Comparison of ENCODE assay signal across 26 cellular contexts in genomic region chr9:94685359-94685758, GRCh38. TPM values are rescaled to one million over a fixed set of nuclear protein-coding genes. Genes with fewer than 3 reads are reported as not detected.
A peak's percentile ranks its signal among the peaks of the same experiment; 100 is the strongest.
DNase-seq lines count a peak whose midpoint lies in the region; ATAC-seq, FAIRE-seq and TF ChIP-seq lines count a peak whose summit lies in the region.
"Had no signal": no experiment of that assay in that cellular context is flagged by ENCODE, and none has a peak within 500 bp of the region (broad histone marks: within the 10 kb centered on the region; RNA-seq: fewer than 3 reads in every experiment).

No MANE protein-coding gene starts in this region.

- no peak overlapping the region for H3K27ac Mint-ChIP-seq in stimulated activated effector memory CD8-positive, alpha-beta T cell treated with anti-CD3 and anti-CD28 coated beads, Interleukin-12 subunit alpha, Interleukin-12 subunit beta, amount 100 ng/mL, for 72 hours
- no peak overlapping the region for H3K27ac Mint-ChIP-seq in CD8-positive, alpha-beta T cell
- H3K27ac Mint-ChIP-seq: B cell; CD4-positive, alpha-beta T cell; GM23338; H9; HFFc6 had no signal

- no peak overlapping the region; the same call in 1 of the 2 replicates for H2AFZ ChIP-seq in OCI-LY3 (ENCODE audit: low read depth, low read length)

- no peaks in the 10 kb centered on the region for H3K79me2 ChIP-seq in OCI-LY3 (ENCODE audit: low read length)

- intact Hi-C loops in tibial artery (cut with DNase I; ENCODE audit: low total_unique reads), result loop anchor here (10.0 kb wide), 1 partner anchor 89 kb away; no protein-coding TSS in a partner anchor
- intact Hi-C loops in CD8-positive, alpha-beta T cell (cut with DNase I, micrococcal nuclease), result no loop called here
- intact Hi-C loops in psoas muscle (cut with DNase I), result no loop called here

- H3K4me3 Mint-ChIP-seq in stimulated activated effector memory CD8-positive, alpha-beta T cell treated with anti-CD3 and anti-CD28 coated beads, Interleukin-12 subunit alpha, Interleukin-12 subunit beta, amount 100 ng/mL, for 72 hours, result no peak overlapping the region
- no peak overlapping the region for H3K4me3 Mint-ChIP-seq in CD8-positive, alpha-beta T cell
- H3K4me3 Mint-ChIP-seq: B cell; CD4-positive, alpha-beta T cell; GM23338; H9; HFFc6 had no signal

- no peaks in the 10 kb centered on the region for H3K9me3 ChIP-seq in HEK293 (ENCODE audit: control insufficient read depth, insufficient read depth, low read depth, low read length)
- H3K9me3 ChIP-seq in OCI-LY3 (ENCODE audit: insufficient read depth, low read length), result peaks cover 4% of the 10 kb centered on the region; the same call in 1 of the 2 replicates
- no peaks in the 10 kb centered on the region for H3K9me3 ChIP-seq in tibial artery
- no peaks in the 10 kb centered on the region for H3K9me3 ChIP-seq in CD8-positive, alpha-beta T cell (ENCODE audit: low read length)
- no peaks in the 10 kb centered on the region for H3K9me3 ChIP-seq in psoas muscle
- H3K9me3 ChIP-seq: BLaER1 had no signal

- DNase-seq in GM12891 (ENCODE audit: insufficient read length, low spot score) (no peak), tibial artery (no peak), psoas muscle (no peak)
- no peak for DNase-seq in stimulated activated effector memory CD8-positive, alpha-beta T cell treated with anti-CD3 and anti-CD28 coated beads, Interleukin-12 subunit alpha, Interleukin-12 subunit beta, amount 100 ng/mL, for 72 hours (ENCODE audit: low spot score in 2 of 2)
- DNase-seq in CD8-positive, alpha-beta T cell, result no peak
- DNase-seq: Calu3; CD4-positive, alpha-beta T cell; COR-L47; DMS53; EL; GDM1; H9; HFFc6 had no signal

- no peak overlapping the region for H3K4me3 ChIP-seq in HEK293 (ENCODE audit: low read depth, low read length)
- H3K4me3 ChIP-seq in OCI-LY3 (ENCODE audit: low read length), result no peak overlapping the region
- no peak overlapping the region for H3K4me3 ChIP-seq in tibial artery
- H3K4me3 ChIP-seq in CD8-positive, alpha-beta T cell (ENCODE audit: low read depth, low read length), result no peak overlapping the region
- H3K4me3 ChIP-seq in psoas muscle, result no peak overlapping the region
- H3K4me3 ChIP-seq: BLaER1, GM23338 had no signal

- H3K4me1 Mint-ChIP-seq in stimulated activated effector memory CD8-positive, alpha-beta T cell treated with anti-CD3 and anti-CD28 coated beads, Interleukin-12 subunit alpha, Interleukin-12 subunit beta, amount 100 ng/mL, for 72 hours, result peaks cover 5% of the 10 kb centered on the region
- no peaks in the 10 kb centered on the region for H3K4me1 Mint-ChIP-seq in CD8-positive, alpha-beta T cell (ENCODE audit: low read depth)
- H3K4me1 Mint-ChIP-seq: B cell, H9 had no signal

- POLR2A ChIA-PET in HEK293 (lab: Yijun Ruan, JAX), result no interaction called here
- POLR2A ChIA-PET in CD8-positive, alpha-beta T cell (lab: Charles Lee), result no interaction called here

- CTCF ChIA-PET in HEK293 (lab: Yijun Ruan, JAX), result interaction anchor here (0.8 to 1.5 kb wide), 3 partner anchors 12 to 19 kb away, joined by 3 read pairs; no protein-coding TSS in a partner anchor
- CTCF ChIA-PET in CD8-positive, alpha-beta T cell (lab: Charles Lee), result interaction anchor here (0.8 to 11.4 kb wide), 3 partner anchors 232 to 1532 kb away, joined by 3 to 242 read pairs (median 5); no protein-coding TSS in a partner anchor

- H3K27me3 ChIP-seq in OCI-LY3 (ENCODE audit: low read depth, low read length), result 0 out of 2 replicates have a peak, but pooled peaks cover 4% of the 10 kb centered on the region
- H3K27me3 ChIP-seq in tibial artery, result no peaks in the 10 kb centered on the region
- no peaks in the 10 kb centered on the region for H3K27me3 ChIP-seq in CD8-positive, alpha-beta T cell (ENCODE audit: insufficient read depth, low read length)
- no peaks in the 10 kb centered on the region for H3K27me3 ChIP-seq in psoas muscle (ENCODE audit: insufficient read depth in 3 of 3, low read length in 2 of 3)
- H3K27me3 ChIP-seq: BLaER1 had no signal

- no peaks in the 10 kb centered on the region for H3K4me1 ChIP-seq in HEK293 (ENCODE audit: control insufficient read depth, insufficient read depth, low read length)
- H3K4me1 ChIP-seq in OCI-LY3 (ENCODE audit: low read length), result peaks cover 30% of the 10 kb centered on the region
- peaks cover 0 to 21% (median 4%) of the 10 kb centered on the region in 4 donors for H3K4me1 ChIP-seq in tibial artery
- H3K4me1 ChIP-seq in CD8-positive, alpha-beta T cell (ENCODE audit: insufficient read depth, low read length), result no peaks in the 10 kb centered on the region
- H3K4me1 ChIP-seq in psoas muscle, result peaks cover 4% of the 10 kb centered on the region

- peaks cover 11% of the 10 kb centered on the region for H3K27me3 Mint-ChIP-seq in CD8-positive, alpha-beta T cell (ENCODE audit: low read depth)

- TF ChIP-seq POLR2A in GM12891 (IDR thresholded peaks at IDR 0.05; ENCODE audit: low read depth, low read length), result no peak

- 84 to 93% (median 89%) methylated on average over 2 of the region's 2 CpGs for WGBS in psoas muscle, 3 donors

- no peak overlapping the region for H3K9ac ChIP-seq in OCI-LY3 (ENCODE audit: low read length)
- H3K9ac ChIP-seq: BLaER1 had no signal

- H3K36me3 ChIP-seq in HEK293 (ENCODE audit: control insufficient read depth in 2 of 2, insufficient read depth in 1 of 2, low read length in 2 of 2) (no peaks in the 10 kb centered on the region), OCI-LY3 (replicated peaks; ENCODE audit: low read depth, low read length) (peaks cover 3% of the 10 kb centered on the region), tibial artery (no peaks in the 10 kb centered on the region), psoas muscle (ENCODE audit: insufficient read depth in 1 of 2, low read depth in 1 of 2) (no peaks in the 10 kb centered on the region)
- H3K36me3 ChIP-seq in CD8-positive, alpha-beta T cell (ENCODE audit: insufficient read depth, low read length), result no peaks in the 10 kb centered on the region
- H3K36me3 ChIP-seq: BLaER1 had no signal

- H3K27ac ChIP-seq in HEK293 (ENCODE audit: extremely low read depth, low read depth, low read length) (no peak overlapping the region), OCI-LY3 (ENCODE audit: low read length) (no peak overlapping the region), tibial artery (no peak overlapping the region), psoas muscle (no peak overlapping the region)
- no peak overlapping the region for H3K27ac ChIP-seq in CD8-positive, alpha-beta T cell (ENCODE audit: low read depth, low read length)
- H3K27ac ChIP-seq: BLaER1, C4-2B had no signal

- TF ChIP-seq CTCF in HEK293 (tag by site-specific recombination; IDR thresholded peaks at IDR 0.05), result no peak
- TF ChIP-seq CTCF in OCI-LY3 (IDR thresholded peaks at IDR 0.05; ENCODE audit: low read depth, low read length), result no peak
- no peak for TF ChIP-seq CTCF in tibial artery (IDR thresholded peaks at IDR 0.05)
- no peak for TF ChIP-seq CTCF in CD8-positive, alpha-beta T cell (IDR thresholded peaks at IDR 0.05)
- no peak for TF ChIP-seq CTCF in psoas muscle (IDR thresholded peaks at IDR 0.05)

- no peak for FAIRE-seq in GM12891 (lab: Jason Lieb, UNC)
- FAIRE-seq: GM12892, GM19239 had no signal

- peak; percentile 76 for ATAC-seq in stimulated activated effector memory CD8-positive, alpha-beta T cell treated with anti-CD3 and anti-CD28 coated beads, Interleukin-12 subunit alpha, Interleukin-12 subunit beta, amount 100 ng/mL, for 72 hours
- ATAC-seq in CD8-positive, alpha-beta T cell, result no peak
- no peak for ATAC-seq in HG03108 (IDR thresholded peaks at IDR 0.05; ENCODE audit: unreplicated experiment)
- no peak for ATAC-seq in psoas muscle
- ATAC-seq: GM23338, HCT116 had no signal

- H4K20me1 ChIP-seq in OCI-LY3 (ENCODE audit: insufficient read depth, low read length), result no peaks in the 10 kb centered on the region
- H4K20me1 ChIP-seq: BLaER1 had no signal

- H3K4me2 ChIP-seq in OCI-LY3 (ENCODE audit: low read length), result peak overlapping the region; percentile 23; the same call in 1 of the 2 replicates
- H3K4me2 ChIP-seq: GM23338 had no signal

- no peaks in the 10 kb centered on the region for H3K9me3 Mint-ChIP-seq in stimulated activated effector memory CD8-positive, alpha-beta T cell treated with anti-CD3 and anti-CD28 coated beads, Interleukin-12 subunit alpha, Interleukin-12 subunit beta, amount 100 ng/mL, for 72 hours
- no peaks in the 10 kb centered on the region for H3K9me3 Mint-ChIP-seq in CD8-positive, alpha-beta T cell
- H3K9me3 Mint-ChIP-seq: CD4-positive, alpha-beta T cell; GM23338; H9; HFFc6 had no signal

- H3K36me3 Mint-ChIP-seq in stimulated activated effector memory CD8-positive, alpha-beta T cell treated with anti-CD3 and anti-CD28 coated beads, Interleukin-12 subunit alpha, Interleukin-12 subunit beta, amount 100 ng/mL, for 72 hours, result no peaks in the 10 kb centered on the region
- no peaks in the 10 kb centered on the region for H3K36me3 Mint-ChIP-seq in CD8-positive, alpha-beta T cell

TF ChIP-seq in GM12891, 5 proteins besides CTCF, POLR2A, EP300 and RAD21:
- no peak for TF ChIP-seq POLR2AphosphoS5 (IDR thresholded peaks at IDR 0.05; ENCODE audit: low read depth, low read length)
- TF ChIP-seq TAF1 (IDR thresholded peaks at IDR 0.05; ENCODE audit: low read depth, low read length), result no peak
- no peak for TF ChIP-seq POU2F2 (IDR thresholded peaks at IDR 0.05; ENCODE audit: low read depth, low read length)
- no peak for TF ChIP-seq PAX5 (IDR thresholded peaks at IDR 0.05; ENCODE audit: insufficient read depth, low read length, severe bottlenecking)
- peak; percentile 68 for TF ChIP-seq SPI1 (IDR thresholded peaks at IDR 0.05; ENCODE audit: low read depth, low read length)

TF ChIP-seq in HEK293, 187 proteins besides CTCF, POLR2A, EP300 and RAD21:
- TF ChIP-seq ZNF133 (tag by site-specific recombination; IDR thresholded peaks at IDR 0.05) (0 out of 2 replicates have a peak, but pooled peaks have one; percentile 21), ZNF23 (tag by site-specific recombination; IDR thresholded peaks at IDR 0.05; ENCODE audit: borderline replicate concordance) (no peak)

RNA-seq across cellular contexts. Expression of gene AOPEP, which starts 41.1 kb away (rescaled TPM):
- 3.8 TPM for polyA plus RNA-seq in GM12891 (2012; ENCODE audit: low read depth, missing spikeins)
- 1 to 10 TPM; 4.5 to 5.2 TPM for total RNA-seq in CD8-positive, alpha-beta T cell
- 10 to 100 TPM; 46.4 to 78.6 (median 61.0) TPM for total RNA-seq in psoas muscle
- polyA plus RNA-seq in psoas muscle, result 10 to 100 TPM; 82.6 to 96.9 (median 94.4) TPM

RNA-seq across cellular contexts. Expression of gene FBP1, which starts 46.0 kb away (rescaled TPM):
- polyA plus RNA-seq in GM12891 (2012; ENCODE audit: low read depth, missing spikeins), result 0.64 TPM
- total RNA-seq in CD8-positive, alpha-beta T cell, result 1 to 10 TPM; 2.2 to 2.7 TPM
- 1 to 10 TPM in 3 of 4 donors, under 1 TPM in 1; 0.51 to 1.4 (median 1.3) TPM for total RNA-seq in psoas muscle
- under 1 TPM; 0.24 to 0.83 (median 0.42) TPM for polyA plus RNA-seq in psoas muscle
- total RNA-seq: A673, H4, HFFc6 had no signal
- polyA plus RNA-seq: AG04450 had no signal

Comparison
In these comparisons a context has a peak if more than half of its experiments do, and no peak if none do; other contexts are left out.
1. RNA of gene AOPEP, which starts 41.1 kb away (total RNA-seq): 46.4 to 78.6 TPM in psoas muscle; 4.5 to 5.2 TPM in CD8-positive, alpha-beta T cell; every median in the first group is over 4 times any median in the second.